In genomic region chr2:170098626-170099312, GRCh38 we compare ENCODE assay signal across 28 cellular contexts.
DNase-seq lines count a peak whose midpoint lies in the region; ATAC-seq, FAIRE-seq and TF ChIP-seq lines count a peak whose summit lies in the region.
"Had no signal": no experiment of that assay in that cellular context is flagged by ENCODE, and none has a peak within 500 bp of the region (broad histone marks: within the 10 kb centered on the region; RNA-seq: fewer than 3 reads in every experiment).

No MANE protein-coding gene starts in this region.

- BruUV-seq in endothelial cell of umbilical vein (replicated peaks; lab: Mats Ljungman, UMichigan), result no TSS peak

- no peak for TF ChIP-seq RAD21 in SK-N-SH (IDR thresholded peaks at IDR 0.05; ENCODE audit: low read length)

- H3K4me1 ChIP-seq in endothelial cell of umbilical vein (ENCODE audit: control insufficient read depth, extremely low read depth, insufficient read depth, low read length) (peaks cover 9% of the 10 kb centered on the region), SK-N-SH (ENCODE audit: control insufficient read depth in 1 of 2, insufficient read depth in 2 of 2, low read depth in 1 of 2, low read length in 1 of 2) (no peaks in the 10 kb centered on the region)
- H3K4me1 ChIP-seq: foreskin keratinocyte, stomach, transverse colon had no signal

- intact Hi-C loops in endothelial cell of umbilical vein (cut with micrococcal nuclease), result loop anchor here (2.0 to 5.0 kb wide), 2 partner anchors 26 to 59 kb away; no protein-coding TSS in a partner anchor
- intact Hi-C loops in dorsolateral prefrontal cortex (cut with DNase I), result no loop called here

- TF ChIP-seq CTCF in AG04450 (IDR thresholded peaks at IDR 0.05; ENCODE audit: low read depth, low read length), result no peak
- TF ChIP-seq CTCF in endothelial cell of umbilical vein (IDR thresholded peaks at IDR 0.05; ENCODE audit: extremely low read depth in 1 of 2, insufficient read depth in 1 of 2, low read depth in 1 of 2, low read length in 2 of 2), result no peak
- TF ChIP-seq CTCF in dorsolateral prefrontal cortex (IDR thresholded peaks at IDR 0.05 in 54 of 56, conservative IDR thresholded peaks at IDR 0.05 in 2 of 56; ENCODE audit: low read depth in 1 of 56, partially characterized antibody in 56 of 56), result no peak
- no peak for TF ChIP-seq CTCF in SK-N-SH (IDR thresholded peaks at IDR 0.05)

- no peaks in the 10 kb centered on the region for H3K9me1 ChIP-seq in endothelial cell of umbilical vein (replicated peaks; ENCODE audit: control insufficient read depth, extremely low read depth, insufficient read depth, low read length)

- H3K4me3 ChIP-seq in AG04450 (ENCODE audit: low read depth, low read length), result no peak overlapping the region
- H3K4me3 ChIP-seq in endothelial cell of umbilical vein (replicated peaks in 1 of 3; ENCODE audit: insufficient read depth in 1 of 3, low read depth in 1 of 3, low read length in 3 of 3), result no peak overlapping the region
- no peak overlapping the region for H3K4me3 ChIP-seq in dorsolateral prefrontal cortex
- H3K4me3 ChIP-seq in SK-N-SH (ENCODE audit: low read depth in 2 of 2, low read length in 1 of 2), result no peak overlapping the region
- H3K4me3 ChIP-seq: prostate gland, stomach, transverse colon had no signal

- no peaks in the 10 kb centered on the region for H3K27me3 ChIP-seq in AG04450 (ENCODE audit: control insufficient read depth, insufficient read depth, low read length)
- no peaks in the 10 kb centered on the region for H3K27me3 ChIP-seq in endothelial cell of umbilical vein (ENCODE audit: control insufficient read depth in 2 of 2, insufficient read depth in 2 of 2, low read length in 2 of 2)
- H3K27me3 ChIP-seq in dorsolateral prefrontal cortex, result peaks cover 0 to 5% (median 0%) of the 10 kb centered on the region in 45 donors
- no peaks in the 10 kb centered on the region for H3K27me3 ChIP-seq in SK-N-SH (ENCODE audit: insufficient read depth)
- H3K27me3 ChIP-seq: foreskin keratinocyte, neutrophil, stomach, transverse colon had no signal

- H3F3A ChIP-seq in SK-N-SH (replicated peaks; ENCODE audit: insufficient read depth), result no peaks in the 10 kb centered on the region

- DNase-seq in AG04450 (ENCODE audit: low read depth, low spot score), result peak; percentile 11
- peak; percentile 57 to 86 for DNase-seq in NOMO-1 (lab: John Stamatoyannopoulos, UW; ENCODE audit: unreplicated experiment in 2 of 2)
- DNase-seq in endothelial cell of umbilical vein (ENCODE audit: low read depth, low spot score), result peak; percentile 87
- DNase-seq in dorsolateral prefrontal cortex, result no peak
- no peak for DNase-seq in NCI-H1105 (lab: John Stamatoyannopoulos, UW)
- DNase-seq in NCI-H2171 (lab: John Stamatoyannopoulos, UW), result no peak
- no peak for DNase-seq in SK-N-SH
- DNase-seq: activated CD8-positive, alpha-beta T cell treated with anti-CD3 and anti-CD28 coated beads for 36 hours; activated effector memory CD4-positive, alpha-beta T cell treated with Interleukin-2 at 50 U/mL for 16 hours; activated naive CD8-positive, alpha-beta T cell treated with anti-CD3 and anti-CD28 coated beads, Interleukin-2, amount 10 ng/mL, durations not matched to agents 7 days and 5 days; activated T-cell treated with anti-CD3 and anti-CD28 coated beads for 4 hours; AML-193; CD8-positive, alpha-beta T cell; foreskin keratinocyte; mesenchymal stem cell; NCI-H1436; NCI-H2107; NCI-H526 treated with DMSO at 0.1 percent for 48 hours; PC-3; SHP77; stomach; transverse colon had no signal

- CTCF ChIA-PET in AG04450 (lab: Charles Lee), result no interaction called here
- CTCF ChIA-PET in endothelial cell of umbilical vein (lab: Charles Lee), result no interaction called here
- CTCF ChIA-PET in SK-N-SH (lab: Yijun Ruan, JAX), result no interaction called here

- H2AFZ ChIP-seq in endothelial cell of umbilical vein (ENCODE audit: low read depth, low read length) (peak overlapping the region; percentile 59), SK-N-SH (ENCODE audit: low read depth) (no peak overlapping the region)

- H4K20me1 ChIP-seq in endothelial cell of umbilical vein (replicated peaks; ENCODE audit: control insufficient read depth, extremely low read depth, insufficient read depth, low read length) (no peaks in the 10 kb centered on the region), SK-N-SH (ENCODE audit: insufficient read depth) (no peaks in the 10 kb centered on the region)

- 83% methylated on average over 4 of the region's 4 CpGs for WGBS in SK-N-SH (ENCODE audit: low lambda C conversion rate)

- H3K36me3 ChIP-seq in endothelial cell of umbilical vein (ENCODE audit: control insufficient read depth in 2 of 2, extremely low read depth in 1 of 2, insufficient read depth in 2 of 2, low read length in 2 of 2) (no peaks in the 10 kb centered on the region), SK-N-SH (replicated peaks in 1 of 2; ENCODE audit: control insufficient read depth in 1 of 2, insufficient read depth in 2 of 2, low read length in 1 of 2) (no peaks in the 10 kb centered on the region)
- H3K36me3 ChIP-seq: neutrophil, prostate gland, stomach, transverse colon had no signal

- H3K4me2 ChIP-seq in endothelial cell of umbilical vein (ENCODE audit: insufficient read depth, low read length), result peak overlapping the region; percentile 40
- H3K4me2 ChIP-seq in SK-N-SH, result no peak overlapping the region

- H3K9ac ChIP-seq in endothelial cell of umbilical vein (replicated peaks; ENCODE audit: extremely low read depth, insufficient read depth, low read length) (no peak overlapping the region), SK-N-SH (no peak overlapping the region)

- H3K27ac ChIP-seq in AG04450 (ENCODE audit: low read depth, low read length) (no peak overlapping the region), endothelial cell of umbilical vein (ENCODE audit: insufficient read depth, low read depth, low read length) (no peak overlapping the region), dorsolateral prefrontal cortex (no peak overlapping the region), SK-N-SH (ENCODE audit: low read depth in 2 of 2, low read length in 1 of 2) (no peak overlapping the region)
- H3K27ac ChIP-seq: epithelial cell of prostate, foreskin keratinocyte, neutrophil, prostate gland, stomach, transverse colon had no signal

- H3K79me2 ChIP-seq in endothelial cell of umbilical vein (ENCODE audit: control insufficient read depth, insufficient read depth, low read length) (no peaks in the 10 kb centered on the region), SK-N-SH (ENCODE audit: insufficient read depth) (no peaks in the 10 kb centered on the region)

- dilution Hi-C loops in endothelial cell of umbilical vein (cut with MboI; ENCODE audit: extremely low pct_ligation_motif_present, low sequenced_read_pairs), result no loop called here

- peak; percentile 38 for FAIRE-seq in endothelial cell of umbilical vein (lab: Jason Lieb, UNC)

- no peak for TF ChIP-seq EP300 in SK-N-SH (IDR thresholded peaks at IDR 0.05; ENCODE audit: borderline replicate concordance in 1 of 2, low read depth in 1 of 2, low read length in 1 of 2)

- no peak for TF ChIP-seq POLR2A in endothelial cell of umbilical vein (IDR thresholded peaks at IDR 0.05; ENCODE audit: low read depth, low read length)

- ATAC-seq in HG03175 (IDR thresholded peaks at IDR 0.05; ENCODE audit: unreplicated experiment), result peak; percentile 65
- ATAC-seq: activated CD4-positive, CD25-positive, alpha-beta regulatory T cell treated with anti-CD3 and anti-CD28 coated beads, Interleukin-2, amount 50 U/mL, for 24 hours; activated CD8-positive, alpha-beta T cell treated with anti-CD3 and anti-CD28 coated beads for 36 hours; CD8-positive, alpha-beta T cell; foreskin keratinocyte; HCT116; PC-3 had no signal

- no peaks in the 10 kb centered on the region for H3K9me2 ChIP-seq in SK-N-SH

- H3K9me3 ChIP-seq in AG04450 (ENCODE audit: control insufficient read depth, insufficient read depth, low read length), result peaks cover 3% of the 10 kb centered on the region; the same call in 1 of the 2 replicates
- no peaks in the 10 kb centered on the region for H3K9me3 ChIP-seq in endothelial cell of umbilical vein (replicated peaks; ENCODE audit: control insufficient read depth, insufficient read depth, low read length)
- H3K9me3 ChIP-seq in SK-N-SH, result no peaks in the 10 kb centered on the region
- H3K9me3 ChIP-seq: neutrophil, prostate gland, stomach, transverse colon had no signal

- POLR2A ChIA-PET in AG04450 (lab: Yijun Ruan, JAX), result no interaction called here
- POLR2A ChIA-PET in endothelial cell of umbilical vein (lab: Charles Lee), result no interaction called here
- POLR2A ChIA-PET in SK-N-SH (lab: Yijun Ruan, JAX), result no interaction called here

TF ChIP-seq in endothelial cell of umbilical vein, 7 proteins besides CTCF, POLR2A, EP300 and RAD21:
- TF ChIP-seq FOS (IDR thresholded peaks at IDR 0.05; ENCODE audit: borderline replicate concordance, insufficient read depth, low read length) (peak; percentile 16), EZH2 (IDR thresholded peaks at IDR 0.05; ENCODE audit: borderline replicate concordance, low read depth, low read length, severe bottlenecking) (no peak), POLR2AphosphoS5 (IDR thresholded peaks at IDR 0.05; ENCODE audit: insufficient read depth, low read depth, low read length) (no peak), GATA2 (IDR thresholded peaks at IDR 0.05; ENCODE audit: insufficient read depth, insufficient read length, low read depth, low read length) (no peak), MAX (IDR thresholded peaks at IDR 0.05; ENCODE audit: insufficient read depth, insufficient read length) (no peak), MYC (IDR thresholded peaks at IDR 0.05; ENCODE audit: low read depth, low read length) (no peak), JUN (IDR thresholded peaks at IDR 0.05; ENCODE audit: borderline replicate concordance, insufficient read depth, insufficient read length, low read depth) (no peak)

TF ChIP-seq in SK-N-SH, 30 proteins besides CTCF, POLR2A, EP300 and RAD21:
- no peak for TF ChIP-seq ELF1 (IDR thresholded peaks at IDR 0.05)
- TF ChIP-seq FOXJ3 (CRISPR knock-in tag; IDR thresholded peaks at IDR 0.05), result no peak
- no peak for TF ChIP-seq YY1 (IDR thresholded peaks at IDR 0.05; ENCODE audit: low read depth)
- no peak for TF ChIP-seq GATA2 (CRISPR knock-in tag; IDR thresholded peaks at IDR 0.05)
- no peak for TF ChIP-seq CHD2 (IDR thresholded peaks at IDR 0.05; ENCODE audit: low read length, partially characterized antibody)

Comparison
In these comparisons a context has a peak if more than half of its experiments do, and no peak if none do; other contexts are left out.
1. DNase-seq: peak in AG04450 (single experiment), NOMO-1 (2 of 2) and endothelial cell of umbilical vein (single experiment); none in dorsolateral prefrontal cortex (0 of 10), NCI-H1105 (single experiment), NCI-H2171 (single experiment) and SK-N-SH (single experiment).